In the genomic region with DNA sequence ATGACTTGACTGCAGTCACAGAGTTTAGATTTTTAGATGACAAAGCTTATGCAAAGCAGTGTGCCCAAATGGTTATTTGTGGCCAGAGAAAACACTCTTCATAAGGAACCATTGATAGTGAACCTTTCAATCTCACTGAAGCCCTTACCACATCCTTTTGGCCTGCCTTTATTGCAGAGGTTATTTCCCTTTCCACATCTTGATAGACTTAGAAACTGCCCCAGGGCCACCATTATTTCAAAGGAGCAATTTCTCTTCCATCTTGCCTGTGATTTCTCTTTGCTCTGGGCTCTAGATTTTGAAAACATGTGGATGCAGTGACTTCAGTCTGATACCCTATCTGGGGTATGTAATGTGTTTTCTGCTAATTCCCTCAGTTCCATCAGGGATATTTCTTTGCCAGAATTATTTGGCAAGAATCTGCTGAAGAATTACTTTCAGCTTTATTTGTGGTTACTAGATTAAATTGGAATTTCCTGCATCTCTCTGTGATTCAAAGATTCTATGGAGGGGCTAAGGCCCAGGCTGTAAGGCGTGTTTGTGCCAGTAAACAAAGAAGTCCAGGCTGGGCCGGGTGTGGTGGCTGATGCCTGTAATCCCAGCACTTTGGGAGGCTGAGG, we compare ENCODE assay signal across 9 cellular contexts. TPM values are rescaled to one million over a fixed set of nuclear protein-coding genes. Genes with fewer than 3 reads are reported as not detected.
DNase-seq lines count a peak whose midpoint lies in the region; ATAC-seq lines count a peak whose summit lies in the region.
"Had no signal": no experiment of that assay in that cellular context is flagged by ENCODE, and none has a peak within 500 bp of the region (broad histone marks: within the 10 kb centered on the region; RNA-seq: fewer than 3 reads in every experiment).

No MANE protein-coding gene starts in this region.

- ATAC-seq in GM18519 (IDR thresholded peaks at IDR 0.05; ENCODE audit: low FRiP score, unreplicated experiment) = peak; percentile 99
- ATAC-seq in HG03575 (IDR thresholded peaks at IDR 0.05; ENCODE audit: extremely low read depth, insufficient number of reproducible peaks, low FRiP score, unreplicated experiment) = peak; percentile 97
- no peak for ATAC-seq in esophagus mucosa

- peak; percentile 40 for DNase-seq in H4 (ENCODE audit: low spot score)
- DNase-seq in iris pigment epithelial cell (ENCODE audit: low read depth) = peak; percentile 83
- no peak for DNase-seq in iPS-NIHi7 (ENCODE audit: extremely low spot score)
- DNase-seq in DMS 273 (lab: John Stamatoyannopoulos, UW; ENCODE audit: unreplicated experiment) = no peak
- no peak for DNase-seq in substantia nigra (lab: John Stamatoyannopoulos, UW)
- DNase-seq: PC-9 had no signal

- H3K27ac ChIP-seq in substantia nigra (ENCODE audit: low read depth, low read length, poor library complexity, severe bottlenecking) = no peak overlapping the region
- H3K27ac ChIP-seq: PC-9 had no signal

RNA-seq across cellular contexts. Expression of a gene that starts 51.0 kb away (rescaled TPM):
- not detected in 2 replicates for total RNA-seq in H4 (2014; rRNA removed; shearing (Covaris generic))
- total RNA-seq in esophagus mucosa = not detected

Comparison
In these comparisons a context has a peak if more than half of its experiments do, and no peak if none do; other contexts are left out.
1. DNase-seq: peak in H4 (single experiment) and iris pigment epithelial cell (single experiment); none in iPS-NIHi7 (single experiment), DMS 273 (single experiment) and substantia nigra (0 of 49).